9 cellular contexts compared by ENCODE assay signal in genomic region chr3:190183121-190183520, GRCh38.
A peak's percentile ranks its signal among the peaks of the same experiment; 100 is the strongest.
DNase-seq lines count a peak whose midpoint lies in the region; ATAC-seq and TF ChIP-seq lines count a peak whose summit lies in the region.
"Had no signal": no experiment of that assay in that cellular context is flagged by ENCODE, and none has a peak within 500 bp of the region (broad histone marks: within the 10 kb centered on the region; RNA-seq: fewer than 3 reads in every experiment).

No MANE protein-coding gene starts in this region.

- intact Hi-C loops in naive thymus-derived CD4-positive, alpha-beta T cell (cut with micrococcal nuclease): no loop called here

- H3K4me1 ChIP-seq in naive thymus-derived CD4-positive, alpha-beta T cell (ENCODE audit: control insufficient read depth in 2 of 2, insufficient read depth in 2 of 2, low read length in 2 of 2): no peaks in the 10 kb centered on the region

- no peaks in the 10 kb centered on the region for H3K36me3 Mint-ChIP-seq in WTC11
- no peaks in the 10 kb centered on the region for H3K36me3 Mint-ChIP-seq in naive thymus-derived CD4-positive, alpha-beta T cell

- TF ChIP-seq CTCF in AG09309 (IDR thresholded peaks at IDR 0.05; ENCODE audit: control insufficient read depth, insufficient read depth, low read depth, low read length, missing control alignments) (no peak), WTC11 (IDR thresholded peaks at IDR 0.05) (no peak)

- H3K4me3 Mint-ChIP-seq in WTC11: no peak overlapping the region
- no peak overlapping the region for H3K4me3 Mint-ChIP-seq in naive thymus-derived CD4-positive, alpha-beta T cell
- H3K4me3 Mint-ChIP-seq: activated B cell treated with CpG ODN at 0.5 μM for 24 hours had no signal

- H3K36me3 ChIP-seq in H7 (replicated peaks; ENCODE audit: control insufficient read depth, insufficient read depth, low read length): no peaks in the 10 kb centered on the region
- no peaks in the 10 kb centered on the region for H3K36me3 ChIP-seq in naive thymus-derived CD4-positive, alpha-beta T cell (ENCODE audit: control insufficient read depth in 2 of 3, insufficient read depth in 3 of 3, low read length in 3 of 3)

- H3K9me3 ChIP-seq in naive thymus-derived CD4-positive, alpha-beta T cell (ENCODE audit: control insufficient read depth in 2 of 3, low read length in 3 of 3): no peaks in the 10 kb centered on the region

- CTCF ChIA-PET in WTC11 (lab: Charles Lee): no interaction called here
- CTCF ChIA-PET in naive thymus-derived CD4-positive, alpha-beta T cell (lab: Charles Lee): no interaction called here

- POLR2A ChIA-PET in WTC11 (lab: Charles Lee): no interaction called here
- POLR2A ChIA-PET in naive thymus-derived CD4-positive, alpha-beta T cell (lab: Charles Lee): no interaction called here

- no peak overlapping the region for H3K4me3 ChIP-seq in AG09309 (ENCODE audit: control insufficient read depth, low read depth, low read length)
- H3K4me3 ChIP-seq in H7 (ENCODE audit: insufficient read depth, low read depth, low read length): no peak overlapping the region
- no peak overlapping the region for H3K4me3 ChIP-seq in naive thymus-derived CD4-positive, alpha-beta T cell (ENCODE audit: low read length)

- peaks cover 9% of the 10 kb centered on the region for H3K4me1 Mint-ChIP-seq in WTC11
- H3K4me1 Mint-ChIP-seq in naive thymus-derived CD4-positive, alpha-beta T cell: no peaks in the 10 kb centered on the region
- H3K4me1 Mint-ChIP-seq: activated B cell treated with CpG ODN at 0.5 μM for 24 hours had no signal

- H3K27me3 ChIP-seq in H7 (ENCODE audit: control insufficient read depth, insufficient read depth, low read length): no peaks in the 10 kb centered on the region
- no peaks in the 10 kb centered on the region for H3K27me3 ChIP-seq in naive thymus-derived CD4-positive, alpha-beta T cell (ENCODE audit: control insufficient read depth in 2 of 2, insufficient read depth in 2 of 2, low read length in 2 of 2)

- peak; percentile 94 for DNase-seq in AG09309 (ENCODE audit: low read depth)
- peak; percentile 16 for DNase-seq in H7
- no peak for DNase-seq in WTC11 (ENCODE audit: low spot score)
- peak; percentile 83 for DNase-seq in islet precursor cell
- DNase-seq in naive thymus-derived CD4-positive, alpha-beta T cell: no peak
- no peak for DNase-seq in activated CD8-positive, alpha-beta memory T cell treated with anti-CD3 and anti-CD28 coated beads, Interleukin-2, amount 50 U/mL, for 48 hours
- DNase-seq: activated B cell treated with CpG ODN at 0.5 μM for 24 hours had no signal

- ATAC-seq in WTC11: peak; percentile 53; the same call in 1 of the 2 replicates
- ATAC-seq in HG03565 (IDR thresholded peaks at IDR 0.05; ENCODE audit: unreplicated experiment): no peak
- no peak for ATAC-seq in GM18517 (IDR thresholded peaks at IDR 0.05; ENCODE audit: unreplicated experiment)
- ATAC-seq in naive thymus-derived CD4-positive, alpha-beta T cell: no peak

- no peaks in the 10 kb centered on the region for H3K9me3 Mint-ChIP-seq in WTC11
- peaks cover 0 to 2% (median 0%) of the 10 kb centered on the region in 11 donors for H3K9me3 Mint-ChIP-seq in naive thymus-derived CD4-positive, alpha-beta T cell
- H3K9me3 Mint-ChIP-seq: activated B cell treated with CpG ODN at 0.5 μM for 24 hours had no signal

- H3K27ac ChIP-seq in naive thymus-derived CD4-positive, alpha-beta T cell (ENCODE audit: low read depth, low read length): no peak overlapping the region

- no peak overlapping the region for H3K27ac Mint-ChIP-seq in WTC11
- H3K27ac Mint-ChIP-seq in naive thymus-derived CD4-positive, alpha-beta T cell: no peak overlapping the region
- H3K27ac Mint-ChIP-seq: activated B cell treated with CpG ODN at 0.5 μM for 24 hours had no signal

- no peaks in the 10 kb centered on the region for H3K27me3 Mint-ChIP-seq in WTC11 (ENCODE audit: low read depth)
- H3K27me3 Mint-ChIP-seq in naive thymus-derived CD4-positive, alpha-beta T cell: peaks cover 0 to 5% (median 4%) of the 10 kb centered on the region in 5 donors
- H3K27me3 Mint-ChIP-seq: activated B cell treated with CpG ODN at 0.5 μM for 24 hours had no signal

TF ChIP-seq in WTC11, 78 proteins besides CTCF, POLR2A, EP300 and RAD21:
- TF ChIP-seq USF2 (CRISPR knock-in tag; IDR thresholded peaks at IDR 0.05): no peak

Comparison
In these comparisons a context has a peak if more than half of its experiments do, and no peak if none do; other contexts are left out.
1. DNase-seq: peak in AG09309 (single experiment), H7 (single experiment) and islet precursor cell (single experiment); none in WTC11 (single experiment), naive thymus-derived CD4-positive, alpha-beta T cell (0 of 9) and activated CD8-positive, alpha-beta memory T cell treated with anti-CD3 and anti-CD28 coated beads, Interleukin-2, amount 50 U/mL, for 48 hours (single experiment).